ENCODE assay signal across 28 cellular contexts in the genomic region with DNA sequence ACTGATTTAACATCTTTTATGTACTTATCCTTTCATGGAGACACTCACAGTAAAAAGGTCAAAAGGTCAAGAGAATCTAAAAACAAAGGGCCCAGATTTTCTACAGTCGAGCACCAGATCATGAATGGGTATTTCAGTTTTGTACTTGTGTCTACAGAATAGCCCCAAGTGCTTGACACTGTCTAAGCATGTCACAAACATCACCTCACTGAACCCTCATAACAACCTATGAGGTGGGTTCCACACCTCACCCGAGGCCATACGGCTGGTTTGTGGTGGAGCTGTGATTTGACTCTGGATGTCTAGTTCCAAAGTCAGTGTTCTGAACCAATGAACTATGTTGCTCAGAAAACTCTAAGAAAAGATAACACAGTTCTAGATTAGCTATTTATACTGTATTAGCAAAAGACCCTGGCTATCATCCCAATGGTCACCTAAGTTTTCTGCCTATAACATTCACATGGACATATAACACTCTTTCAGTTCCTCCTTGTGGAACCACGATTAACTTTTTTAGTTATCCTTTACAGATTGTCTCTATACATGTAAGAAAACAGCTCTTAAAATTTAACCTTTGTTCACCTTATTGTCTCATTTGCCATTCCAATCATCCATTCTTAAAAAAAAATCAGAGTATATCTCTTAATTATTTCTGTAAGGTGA. TPM values are rescaled to one million over a fixed set of nuclear protein-coding genes. Genes with fewer than 3 reads are reported as not detected.
"Had no signal": no experiment of that assay in that cellular context is flagged by ENCODE, and none has a peak within 500 bp of the region (broad histone marks: within the 10 kb centered on the region; RNA-seq: fewer than 3 reads in every experiment).

No MANE protein-coding gene starts in this region.

- H3K27ac ChIP-seq: left ventricle myocardium inferior, neural progenitor cell, neutrophil, parathyroid adenoma, right atrium auricular region, right lobe of liver, tibial nerve, uterus had no signal

- H3K36me3 ChIP-seq: right atrium auricular region, right lobe of liver, uterus had no signal

- DNase-seq: immature natural killer cell; kidney; left ventricle myocardium inferior; mesendoderm; naive B cell; natural killer cell; nephron progenitor cell; occipital lobe; right lobe of liver; stimulated activated CD4-positive, alpha-beta T cell treated with anti-CD3 and anti-CD28 coated beads, Interleukin-1b, Interleukin-23, amount 100 ng/mL, for 48 hours; stimulated activated CD4-positive, alpha-beta T cell treated with anti-CD3 and anti-CD28 coated beads, Interleukin-2, amount 100 ng/mL, for 48 hours; stimulated activated CD4-positive, alpha-beta T cell treated with anti-CD3 and anti-CD28 coated beads, Interleukin-4, amount 100 ng/mL, for 4 hours; stimulated activated CD8-positive, alpha-beta memory T cell treated with anti-CD3 and anti-CD28 coated beads, Interleukin-4, amount 100 ng/mL, for 48 hours; stimulated activated naive CD4-positive, alpha-beta T cell treated with Interleukin-2 at 50 U/mL for 16 hours; stimulated activated naive CD8-positive, alpha-beta T cell treated with anti-CD3 and anti-CD28 coated beads, Interleukin-15, amount 100 ng/mL, for 72 hours; substantia nigra; uterus had no signal

- ATAC-seq: right lobe of liver; stimulated activated memory B cell treated with anti-CD40 and anti-IgM and Interleukin-4, amounts not matched to agents 10 μg/mL and 1 μg/mL and 100 μg/mL, for 72 hours; stimulated activated naive CD8-positive, alpha-beta T cell treated with anti-CD3 and anti-CD28 coated beads, Interleukin-15, amount 100 ng/mL, for 72 hours had no signal

- H3K9me3 ChIP-seq: left ventricle myocardium inferior, neutrophil, right atrium auricular region, right lobe of liver, tibial nerve, uterus had no signal

- H3K4me3 ChIP-seq: left ventricle myocardium inferior, lung, neural progenitor cell, right atrium auricular region, right lobe of liver, smooth muscle cell, tibial nerve, uterus had no signal

- FAIRE-seq: islet of Langerhans, kidney had no signal

- H3K27me3 ChIP-seq: neural progenitor cell, neutrophil, right atrium auricular region, right lobe of liver, tibial nerve, uterus had no signal

- H3K4me1 ChIP-seq: neural progenitor cell, parathyroid adenoma, right atrium auricular region, right lobe of liver, tibial nerve, uterus had no signal

RNA-seq across cellular contexts. Expression of gene TM6SF1, which starts 25.5 kb away (rescaled TPM):
- total RNA-seq: mesothelial cell of epicardium, renal cortical epithelial cell had no signal
